In genomic region chr1:94790246-94790645, GRCh38 we compare ENCODE assay signal across 18 cellular contexts. TPM values are rescaled to one million over a fixed set of nuclear protein-coding genes. Genes with fewer than 3 reads are reported as not detected.
A peak's percentile ranks its signal among the peaks of the same experiment; 100 is the strongest.
DNase-seq lines count a peak whose midpoint lies in the region; ATAC-seq, FAIRE-seq and TF ChIP-seq lines count a peak whose summit lies in the region.
"Had no signal": no experiment of that assay in that cellular context is flagged by ENCODE, and none has a peak within 500 bp of the region (broad histone marks: within the 10 kb centered on the region; RNA-seq: fewer than 3 reads in every experiment).

No MANE protein-coding gene starts in this region.

- H3K27me3 ChIP-seq in ACC112 (ENCODE audit: insufficient read depth, low read length) (no peaks in the 10 kb centered on the region), bronchial epithelial cell (ENCODE audit: control insufficient read depth, insufficient read depth, low read length) (no peaks in the 10 kb centered on the region)
- H3K27me3 ChIP-seq: Peyer's patch had no signal

- H3K36me3 ChIP-seq in ACC112 (ENCODE audit: insufficient read depth, low read length) (no peaks in the 10 kb centered on the region), bronchial epithelial cell (ENCODE audit: control insufficient read depth, insufficient read depth, low read length) (no peaks in the 10 kb centered on the region)
- H3K36me3 ChIP-seq: HAP-1, Peyer's patch had no signal

- no peak for FAIRE-seq in bronchial epithelial cell (lab: Jason Lieb, UNC)
- FAIRE-seq: GM19239 had no signal

- DNase-seq in HCEC 1CT (peak; percentile 34), bronchial epithelial cell (ENCODE audit: low read depth) (peak; percentile 46), fibroblast of villous mesenchyme (ENCODE audit: low read depth) (peak; percentile 48), AG08395 (ENCODE audit: low spot score) (no peak)
- no peak for DNase-seq in stimulated activated CD4-positive, alpha-beta T cell treated with anti-CD3 and anti-CD28 coated beads, Interleukin-2, amount 100 ng/mL, for 48 hours
- DNase-seq: COR-L47, EL, NCI-H1436 treated with DMSO at 0.1 percent for 48 hours, NCI-H2081, NCI-H524 treated with DMSO at 0.1 percent for 48 hours, Peyer's patch had no signal

- ATAC-seq in GM21390 (IDR thresholded peaks at IDR 0.05; ENCODE audit: unreplicated experiment) (no peak), GM18858 (IDR thresholded peaks at IDR 0.05; ENCODE audit: unreplicated experiment) (no peak)
- ATAC-seq: Right ventricle myocardium inferior had no signal

- H3K79me2 ChIP-seq in ACC112 (ENCODE audit: control insufficient read depth, insufficient read depth, low read length, unreplicated experiment) = no peaks in the 10 kb centered on the region

- H3K4me1 ChIP-seq in ACC112 (ENCODE audit: control insufficient read depth, insufficient read depth, low read length, unreplicated experiment) = peaks cover 32% of the 10 kb centered on the region

- peak overlapping the region; percentile 8; the same call in 1 of the 2 replicates for H3K27ac ChIP-seq in ACC112 (ENCODE audit: low read depth, low read length)
- H3K27ac ChIP-seq: Peyer's patch had no signal

- TF ChIP-seq CTCF in bronchial epithelial cell (IDR thresholded peaks at IDR 0.05; ENCODE audit: insufficient read depth, low read length, severe bottlenecking) (no peak), fibroblast of villous mesenchyme (IDR thresholded peaks at IDR 0.05; ENCODE audit: insufficient read depth, low read depth, low read length) (no peak)

- H3K4me3 ChIP-seq in ACC112 (ENCODE audit: low read depth, low read length) (no peak overlapping the region), bronchial epithelial cell (ENCODE audit: low read depth, low read length) (no peak overlapping the region), fibroblast of villous mesenchyme (ENCODE audit: low read depth, low read length) (no peak overlapping the region)
- H3K4me3 ChIP-seq: HAP-1, Peyer's patch had no signal

- no peak overlapping the region for H2AFZ ChIP-seq in ACC112 (ENCODE audit: low read length, unreplicated experiment)

RNA-seq across cellular contexts. Expression of gene SLC44A3, which starts 29.9 kb away (rescaled TPM):
- 2.4 and 7.9 TPM in 2 replicates for total RNA-seq in bronchial epithelial cell
- total RNA-seq in fibroblast of villous mesenchyme = 1.7 and 1.9 TPM in 2 replicates
- total RNA-seq: A172 had no signal

Comparison
In these comparisons a context has a peak if more than half of its experiments do, and no peak if none do; other contexts are left out.
1. DNase-seq: peak in HCEC 1CT (single experiment), bronchial epithelial cell (single experiment) and fibroblast of villous mesenchyme (single experiment); none in AG08395 (single experiment) and stimulated activated CD4-positive, alpha-beta T cell treated with anti-CD3 and anti-CD28 coated beads, Interleukin-2, amount 100 ng/mL, for 48 hours (0 of 2).